Comparison of ENCODE assay signal across 8 cellular contexts in the genomic region with DNA sequence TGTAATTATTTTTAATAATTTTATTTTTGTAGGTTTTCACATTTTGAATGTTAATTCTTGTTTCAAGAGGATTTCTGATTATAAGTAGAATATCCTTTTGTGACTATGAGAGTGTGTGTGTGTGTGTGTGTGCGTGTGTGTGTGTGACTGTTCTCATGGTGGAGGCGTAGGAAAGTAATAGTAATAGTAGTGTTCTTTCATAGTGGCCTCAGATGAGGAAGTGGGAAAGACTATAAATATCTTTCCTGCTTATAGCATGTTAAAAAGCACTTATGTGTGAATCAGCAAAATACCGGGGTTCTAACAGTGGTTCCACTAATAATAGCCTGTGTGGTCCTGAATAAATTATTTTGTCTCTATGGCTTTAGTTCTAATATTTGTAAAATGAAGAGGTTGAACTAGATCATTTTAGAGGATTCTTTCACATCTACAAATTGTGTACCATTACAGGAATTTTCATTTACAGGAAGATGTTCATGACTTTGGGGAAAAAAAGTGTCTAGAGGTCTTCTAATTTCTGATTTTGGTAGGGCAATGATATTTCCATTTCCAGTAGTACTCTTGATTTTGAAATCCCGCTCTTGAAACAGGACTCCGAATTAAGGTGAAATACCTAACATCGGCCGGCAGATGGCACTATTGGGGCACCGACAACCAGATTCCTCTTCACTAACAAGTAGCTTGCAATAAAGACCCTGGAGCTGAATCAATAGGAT. TPM values are rescaled to one million over a fixed set of nuclear protein-coding genes. Genes with fewer than 3 reads are reported as not detected.
A peak's percentile ranks its signal among the peaks of the same experiment; 100 is the strongest.
DNase-seq lines count a peak whose midpoint lies in the region; ATAC-seq, FAIRE-seq and TF ChIP-seq lines count a peak whose summit lies in the region.

No MANE protein-coding gene starts in this region.

- no peak overlapping the region for H2AFZ ChIP-seq in parathyroid adenoma

- H3K4me3 ChIP-seq in parathyroid adenoma (ENCODE audit: low read depth, low read length) (no peak overlapping the region), upper lobe of right lung (no peak overlapping the region)

- peak; percentile 63 for TF ChIP-seq CTCF in parathyroid adenoma (IDR thresholded peaks at IDR 0.05)
- peak; percentile 76 for TF ChIP-seq CTCF in upper lobe of right lung (IDR thresholded peaks at IDR 0.05)

- peak; percentile 90 for ATAC-seq in GM21360 (IDR thresholded peaks at IDR 0.05; ENCODE audit: unreplicated experiment)
- ATAC-seq in upper lobe of right lung: peak; percentile 78

- H3K4me2 ChIP-seq in parathyroid adenoma (ENCODE audit: low read length): no peak overlapping the region

- no peaks in the 10 kb centered on the region for H3K79me2 ChIP-seq in parathyroid adenoma

- no peak for FAIRE-seq in RCC 7860 (lab: Jason Lieb, UNC)

- no peaks in the 10 kb centered on the region for H3K9me3 ChIP-seq in parathyroid adenoma (ENCODE audit: control insufficient read depth, low read length)
- no peaks in the 10 kb centered on the region for H3K9me3 ChIP-seq in upper lobe of right lung

- H3K36me3 ChIP-seq in parathyroid adenoma (ENCODE audit: control insufficient read depth, insufficient read depth, low read length) (no peaks in the 10 kb centered on the region), upper lobe of right lung (no peaks in the 10 kb centered on the region)

- intact Hi-C loops in upper lobe of right lung (cut with DNase I): no loop called here

- H3K9ac ChIP-seq in parathyroid adenoma: no peak overlapping the region

- DNase-seq in DMS153 (lab: John Stamatoyannopoulos, UW) (peak; percentile 37), HK-2 (ENCODE audit: unreplicated experiment) (peak; percentile 42), RCC 7860 (ENCODE audit: low spot score) (peak; percentile 25), activated T-helper 1 cell treated with Interleukin-2 at 50 U/mL for 16 hours (ENCODE audit: low read depth) (peak; percentile 38), fibroblast of the conjunctiva (ENCODE audit: low read depth) (peak; percentile 81), upper lobe of right lung (peak; percentile 81)

- H3K4me1 ChIP-seq in parathyroid adenoma: no peaks in the 10 kb centered on the region
- H3K4me1 ChIP-seq in upper lobe of right lung: peaks cover 22% of the 10 kb centered on the region

- no peaks in the 10 kb centered on the region for H3K27me3 ChIP-seq in parathyroid adenoma (ENCODE audit: control insufficient read depth, insufficient read depth, low read length)
- peaks cover 31% of the 10 kb centered on the region for H3K27me3 ChIP-seq in upper lobe of right lung

- H3K27ac ChIP-seq in parathyroid adenoma (no peak overlapping the region), upper lobe of right lung (no peak overlapping the region)

RNA-seq across cellular contexts. Expression of gene OR10G7, which starts 29.9 kb away (rescaled TPM):
- not detected for total RNA-seq in upper lobe of right lung

RNA-seq across cellular contexts. Expression of gene VWA5A, which starts 44.2 kb away (rescaled TPM):
- total RNA-seq in upper lobe of right lung: 42.0 TPM

RNA-seq across cellular contexts. Expression of gene OR10G8, which starts 44.5 kb away (rescaled TPM):
- total RNA-seq in upper lobe of right lung: not detected

RNA-seq across cellular contexts. Expression of gene OR10G9, which starts 48.3 kb away (rescaled TPM):
- not detected for total RNA-seq in upper lobe of right lung

RNA-seq across cellular contexts. Expression of gene OR10G4, which starts 58.3 kb away (rescaled TPM):
- total RNA-seq in upper lobe of right lung: not detected

Comparison
In these comparisons a context has a peak if more than half of its experiments do, and no peak if none do; other contexts are left out.
1. DNase-seq: peak in every context shown above with its lines; median percentile 81 in fibroblast of the conjunctiva; 81 in upper lobe of right lung; 42 in HK-2; 38 in activated T-helper 1 cell treated with Interleukin-2 at 50 U/mL for 16 hours; 37 in DMS153; 25 in RCC 7860.